ENCODE assay signal across 19 cellular contexts in the genomic region with DNA sequence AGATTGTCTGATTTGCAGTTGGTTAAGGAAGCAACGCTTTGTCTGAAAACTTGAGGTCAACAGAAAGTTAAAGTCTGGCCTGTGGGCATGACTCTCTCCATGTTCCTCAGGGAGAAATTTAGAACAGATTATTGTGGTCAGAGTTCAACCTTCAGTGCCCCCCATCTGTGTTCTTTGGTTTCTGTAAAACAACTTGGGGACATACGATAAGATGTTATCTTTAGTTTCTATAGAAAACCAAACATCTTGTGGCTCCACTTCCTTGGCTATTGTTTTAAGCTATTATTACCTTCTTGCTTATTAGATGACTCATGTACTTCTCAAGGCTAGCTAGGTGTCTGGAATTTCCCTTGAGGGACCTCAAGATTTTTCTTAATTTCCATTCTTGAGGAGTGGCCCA.
"Had no signal": no experiment of that assay in that cellular context is flagged by ENCODE, and none has a peak within 500 bp of the region (broad histone marks: within the 10 kb centered on the region; RNA-seq: fewer than 3 reads in every experiment).

No MANE protein-coding gene starts in this region.

- ATAC-seq: activated CD8-positive, alpha-beta memory T cell treated with anti-CD3 and anti-CD28 coated beads, Interleukin-2, amount 10 ng/mL, durations not matched to agents 7 days and 5 days; activated naive CD4-positive, alpha-beta T cell treated with anti-CD3 and anti-CD28 coated beads, Interleukin-2, amount 50 U/mL, for 72 hours; stimulated activated memory B cell treated with anti-CD40 and anti-IgM and Interleukin-4, amounts not matched to agents 10 μg/mL and 1 μg/mL and 100 μg/mL, for 72 hours had no signal

- H3K4me3 ChIP-seq: cardiac muscle cell, gastrocnemius medialis, hepatocyte, right atrium auricular region, smooth muscle cell had no signal

- H3K36me3 ChIP-seq: cardiac muscle cell, gastrocnemius medialis, right atrium auricular region had no signal

- H3K27me3 ChIP-seq: cardiac muscle cell, gastrocnemius medialis, hepatocyte, right atrium auricular region had no signal

- DNase-seq: activated CD4-positive, alpha-beta T cell treated with anti-CD3 and anti-CD28 coated beads for 1 hour; activated CD4-positive, alpha-beta T cell treated with anti-CD3 and anti-CD28 coated beads, Interleukin-2, amount 50 U/mL, for 48 hours; activated CD8-positive, alpha-beta memory T cell treated with anti-CD3 and anti-CD28 coated beads, Interleukin-2, amount 10 ng/mL, durations not matched to agents 7 days and 5 days; activated effector memory CD4-positive, alpha-beta T cell treated with anti-CD3 and anti-CD28 coated beads, Interleukin-2, amount 50 U/mL, for 16 hours; activated T-cell treated with anti-CD3 and anti-CD28 coated beads, Interleukin-2, amount 50 U/mL, for 24 hours; amygdala; effector CD4-positive, alpha-beta T cell; gastrocnemius medialis; kidney glomerular epithelial cell; naive B cell; trophoblast cell had no signal

- FAIRE-seq: colon had no signal

- H3K9me3 ChIP-seq: gastrocnemius medialis, right atrium auricular region had no signal

- H3K4me1 ChIP-seq: gastrocnemius medialis, parathyroid adenoma, right atrium auricular region had no signal
